20 cellular contexts compared by ENCODE assay signal in the genomic region with DNA sequence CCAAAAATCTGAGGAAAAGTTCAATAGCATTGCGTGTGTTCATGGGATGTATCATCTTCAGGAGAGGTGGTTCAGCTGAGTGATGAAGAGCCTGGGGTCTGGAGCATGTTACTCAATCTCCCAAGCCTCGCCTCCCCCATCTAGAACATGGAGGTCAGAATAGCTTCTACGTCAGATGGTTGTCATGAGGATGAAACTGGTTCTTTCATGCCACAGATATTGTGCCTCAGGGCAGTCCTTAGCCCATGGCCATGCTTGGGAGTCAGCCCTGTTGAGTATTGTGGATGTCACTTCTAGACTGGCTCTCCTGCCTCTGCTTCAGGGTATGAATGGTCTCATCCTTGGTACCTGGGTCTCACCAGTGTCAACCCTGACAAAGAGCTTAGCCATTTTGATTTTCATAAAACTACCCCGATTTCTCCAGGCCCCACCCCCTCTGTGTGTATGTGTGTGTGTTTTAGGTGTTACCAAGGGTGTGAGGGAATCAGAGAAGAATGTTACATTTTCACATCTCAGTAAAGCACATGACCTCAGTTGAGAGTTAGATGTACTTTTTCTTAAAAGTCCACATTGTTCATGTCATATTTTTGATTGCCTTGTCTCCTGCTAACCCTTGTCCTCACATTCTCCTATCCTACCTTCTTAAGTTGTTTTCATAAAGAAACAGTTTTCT.
"Had no signal": no experiment of that assay in that cellular context is flagged by ENCODE, and none has a peak within 500 bp of the region (broad histone marks: within the 10 kb centered on the region; RNA-seq: fewer than 3 reads in every experiment).

No MANE protein-coding gene starts in this region.

- H3K4me1 Mint-ChIP-seq: activated naive CD8-positive, alpha-beta T cell treated with anti-CD3 and anti-CD28 coated beads for 36 hours; stimulated activated memory B cell treated with anti-CD40 and anti-IgM and Interleukin-4, amounts not matched to agents 10 μg/mL and 1 μg/mL and 100 μg/mL, for 72 hours had no signal

- H3K27ac ChIP-seq: body of pancreas, heart right ventricle, lower lobe of right lung, psoas muscle, right lobe of liver, SK-N-MC had no signal

- H3K4me3 Mint-ChIP-seq: activated CD4-positive, alpha-beta memory T cell treated with anti-CD3 and anti-CD28 coated beads for 36 hours; activated naive CD8-positive, alpha-beta T cell treated with anti-CD3 and anti-CD28 coated beads for 36 hours; central memory CD8-positive, alpha-beta T cell; mesothelial cell of epicardium; nephron progenitor cell; stimulated activated memory B cell treated with anti-CD40 and anti-IgM and Interleukin-4, amounts not matched to agents 10 μg/mL and 1 μg/mL and 100 μg/mL, for 72 hours had no signal

- ATAC-seq: body of pancreas; heart right ventricle; left cardiac atrium; lower lobe of right lung; psoas muscle; right lobe of liver; stimulated activated memory B cell treated with anti-CD40 and anti-IgM and Interleukin-4, amounts not matched to agents 10 μg/mL and 1 μg/mL and 100 μg/mL, for 72 hours had no signal

- H3K27me3 Mint-ChIP-seq: activated naive CD8-positive, alpha-beta T cell treated with anti-CD3 and anti-CD28 coated beads for 36 hours; central memory CD8-positive, alpha-beta T cell had no signal

- H3K4me3 ChIP-seq: body of pancreas, heart right ventricle, lower lobe of right lung, psoas muscle, right lobe of liver, SK-N-MC, smooth muscle cell had no signal

- H3K27ac Mint-ChIP-seq: activated CD4-positive, alpha-beta memory T cell treated with anti-CD3 and anti-CD28 coated beads for 36 hours; activated naive CD8-positive, alpha-beta T cell treated with anti-CD3 and anti-CD28 coated beads for 36 hours; mesothelial cell of epicardium; nephron progenitor cell; stimulated activated memory B cell treated with anti-CD40 and anti-IgM and Interleukin-4, amounts not matched to agents 10 μg/mL and 1 μg/mL and 100 μg/mL, for 72 hours had no signal

- H3K36me3 Mint-ChIP-seq: activated CD4-positive, alpha-beta memory T cell treated with anti-CD3 and anti-CD28 coated beads for 36 hours; activated naive CD8-positive, alpha-beta T cell treated with anti-CD3 and anti-CD28 coated beads for 36 hours; mesothelial cell of epicardium; stimulated activated memory B cell treated with anti-CD40 and anti-IgM and Interleukin-4, amounts not matched to agents 10 μg/mL and 1 μg/mL and 100 μg/mL, for 72 hours had no signal

- DNase-seq: activated CD4-positive, alpha-beta memory T cell treated with anti-CD3 and anti-CD28 coated beads for 36 hours; activated naive CD4-positive, alpha-beta T cell; activated naive CD8-positive, alpha-beta T cell treated with anti-CD3 and anti-CD28 coated beads for 36 hours; activated T-cell treated with anti-CD3 and anti-CD28 coated beads for 4 hours; amniotic stem cell; body of pancreas; cortex of kidney; effector CD4-positive, alpha-beta T cell; heart right ventricle; left cardiac atrium; lower lobe of right lung; nephron progenitor cell; psoas muscle; right lobe of liver; stimulated activated CD4-positive, alpha-beta T cell treated with anti-CD3 and anti-CD28 coated beads, Interleukin-4, amount 100 ng/mL, for 24 hours had no signal

- H3K9me3 Mint-ChIP-seq: activated CD4-positive, alpha-beta memory T cell treated with anti-CD3 and anti-CD28 coated beads for 36 hours; activated naive CD8-positive, alpha-beta T cell treated with anti-CD3 and anti-CD28 coated beads for 36 hours; central memory CD8-positive, alpha-beta T cell; stimulated activated memory B cell treated with anti-CD40 and anti-IgM and Interleukin-4, amounts not matched to agents 10 μg/mL and 1 μg/mL and 100 μg/mL, for 72 hours had no signal

- H3K27me3 ChIP-seq: body of pancreas, heart right ventricle, right lobe of liver had no signal
